In genomic region chr12:57993030-57993429, GRCh38 we compare ENCODE assay signal across 20 cellular contexts. TPM values are rescaled to one million over a fixed set of nuclear protein-coding genes. Genes with fewer than 3 reads are reported as not detected.
A peak's percentile ranks its signal among the peaks of the same experiment; 100 is the strongest.
DNase-seq lines count a peak whose midpoint lies in the region; ATAC-seq and TF ChIP-seq lines count a peak whose summit lies in the region.
"Had no signal": no experiment of that assay in that cellular context is flagged by ENCODE, and none has a peak within 500 bp of the region (broad histone marks: within the 10 kb centered on the region; RNA-seq: fewer than 3 reads in every experiment).

No MANE protein-coding gene starts in this region.

- H3K27me3 Mint-ChIP-seq in activated T-helper 17 cell treated with anti-CD3 and anti-CD28 coated beads, Interleukin-2, amount 50 U/mL, for 72 hours: peaks cover 4% of the 10 kb centered on the region

- no peak overlapping the region for H3K4me2 ChIP-seq in hepatocyte
- H3K4me2 ChIP-seq: smooth muscle cell had no signal

- no peak overlapping the region for H3K27ac Mint-ChIP-seq in activated T-helper 17 cell treated with anti-CD3 and anti-CD28 coated beads, Interleukin-2, amount 50 U/mL, for 72 hours
- H3K27ac Mint-ChIP-seq: immature natural killer cell; naive thymus-derived CD4-positive, alpha-beta T cell; stimulated activated effector memory CD8-positive, alpha-beta T cell treated with anti-CD3 and anti-CD28 coated beads, Interleukin-12 subunit alpha, Interleukin-12 subunit beta, amount 100 ng/mL, for 72 hours had no signal

- peak; percentile 20 for TF ChIP-seq CTCF in hepatocyte (IDR thresholded peaks at IDR 0.05; ENCODE audit: poor library complexity)

- no peaks in the 10 kb centered on the region for H3K36me3 Mint-ChIP-seq in activated T-helper 17 cell treated with anti-CD3 and anti-CD28 coated beads, Interleukin-2, amount 50 U/mL, for 72 hours (ENCODE audit: low read depth)
- H3K36me3 Mint-ChIP-seq: immature natural killer cell; stimulated activated effector memory CD8-positive, alpha-beta T cell treated with anti-CD3 and anti-CD28 coated beads, Interleukin-12 subunit alpha, Interleukin-12 subunit beta, amount 100 ng/mL, for 72 hours had no signal

- DNase-seq in AG20443 (ENCODE audit: low spot score): peak; percentile 16
- DNase-seq in HT-29 (ENCODE audit: low spot score): peak; percentile 5
- DNase-seq in astrocyte of the hippocampus (ENCODE audit: low read depth, low spot score): peak; percentile 17
- DNase-seq in hepatocyte (ENCODE audit: low spot score): no peak
- no peak for DNase-seq in HAP-1 (ENCODE audit: low spot score in 2 of 2)
- DNase-seq in ACHN: no peak
- DNase-seq: activated CD4-positive, CD25-positive, alpha-beta regulatory T cell treated with anti-CD3 and anti-CD28 coated beads, Interleukin-2, amount 50 U/mL, for 72 hours; activated effector memory CD4-positive, alpha-beta T cell treated with Interleukin-2 at 50 U/mL for 16 hours; amygdala; immature natural killer cell; naive thymus-derived CD4-positive, alpha-beta T cell; NCI-H2029; T-helper 2 cell had no signal

- in situ Hi-C loops in HAP-1 (cut with MboI; ENCODE audit: low sequenced_read_pairs): loop anchor here (25.0 kb wide), 1 partner anchor 1169 kb away; no protein-coding TSS in a partner anchor
- in situ Hi-C loops in ACHN (cut with HindIII; ENCODE audit: low pct_ligation_motif_present, low pct_unique_long_range_greater_than_20kb, low sequenced_read_pairs): no loop called here

- no peaks in the 10 kb centered on the region for H3K4me1 ChIP-seq in hepatocyte (ENCODE audit: insufficient read depth)
- H3K4me1 ChIP-seq in HAP-1: no peaks in the 10 kb centered on the region

- no peak for ATAC-seq in activated T-helper 17 cell treated with anti-CD3 and anti-CD28 coated beads, Interleukin-2, amount 50 U/mL, for 72 hours (replicated peaks)
- ATAC-seq in HG02571 (IDR thresholded peaks at IDR 0.05; ENCODE audit: unreplicated experiment): no peak
- ATAC-seq: naive thymus-derived CD4-positive, alpha-beta T cell; stimulated activated effector memory CD8-positive, alpha-beta T cell treated with anti-CD3 and anti-CD28 coated beads, Interleukin-12 subunit alpha, Interleukin-12 subunit beta, amount 100 ng/mL, for 72 hours had no signal

- H3K27me3 ChIP-seq in hepatocyte (no peaks in the 10 kb centered on the region), HAP-1 (ENCODE audit: low read depth) (no peaks in the 10 kb centered on the region)
- H3K27me3 ChIP-seq: BLaER1 treated with 17β-estradiol and CSF1 and Interleukin-3, amounts not matched to agents 10 nM and 100 nM had no signal

- H2AFZ ChIP-seq in hepatocyte: no peak overlapping the region

- H3K9me3 ChIP-seq in hepatocyte (ENCODE audit: low read depth) (no peaks in the 10 kb centered on the region), HAP-1 (no peaks in the 10 kb centered on the region; the same call in 1 of the 2 replicates)

- no peaks in the 10 kb centered on the region for H3K4me1 Mint-ChIP-seq in activated T-helper 17 cell treated with anti-CD3 and anti-CD28 coated beads, Interleukin-2, amount 50 U/mL, for 72 hours
- H3K4me1 Mint-ChIP-seq: immature natural killer cell; naive thymus-derived CD4-positive, alpha-beta T cell; stimulated activated effector memory CD8-positive, alpha-beta T cell treated with anti-CD3 and anti-CD28 coated beads, Interleukin-12 subunit alpha, Interleukin-12 subunit beta, amount 100 ng/mL, for 72 hours had no signal

- no peaks in the 10 kb centered on the region for H3K9me2 ChIP-seq in hepatocyte (replicated peaks; ENCODE audit: insufficient read depth)

- no peaks in the 10 kb centered on the region for H3K79me2 ChIP-seq in hepatocyte

- no peak overlapping the region for H3K4me3 Mint-ChIP-seq in activated T-helper 17 cell treated with anti-CD3 and anti-CD28 coated beads, Interleukin-2, amount 50 U/mL, for 72 hours
- H3K4me3 Mint-ChIP-seq: immature natural killer cell; naive thymus-derived CD4-positive, alpha-beta T cell; stimulated activated effector memory CD8-positive, alpha-beta T cell treated with anti-CD3 and anti-CD28 coated beads, Interleukin-12 subunit alpha, Interleukin-12 subunit beta, amount 100 ng/mL, for 72 hours had no signal

- peaks cover 15% of the 10 kb centered on the region for H3K9me3 Mint-ChIP-seq in activated T-helper 17 cell treated with anti-CD3 and anti-CD28 coated beads, Interleukin-2, amount 50 U/mL, for 72 hours

- H3K36me3 ChIP-seq in hepatocyte (replicated peaks; ENCODE audit: insufficient read depth, low read depth) (no peaks in the 10 kb centered on the region), HAP-1 (replicated peaks) (no peaks in the 10 kb centered on the region)
- H3K36me3 ChIP-seq: thoracic aorta had no signal

- WGBS in hepatocyte (ENCODE audit: low lambda C conversion rate, missing lambda C conversion rate): 73% methylated on average over 1 of the region's 1 CpG

- H3K27ac ChIP-seq in hepatocyte: no peak overlapping the region
- H3K27ac ChIP-seq: thoracic aorta had no signal

- H4K20me1 ChIP-seq in hepatocyte (ENCODE audit: insufficient read depth, poor library complexity, severe bottlenecking): no peaks in the 10 kb centered on the region
- H4K20me1 ChIP-seq: BLaER1 treated with 17β-estradiol and CSF1 and Interleukin-3, amounts not matched to agents 10 nM and 100 nM had no signal

- H3K4me3 ChIP-seq in hepatocyte (no peak overlapping the region), HAP-1 (no peak overlapping the region)
- H3K4me3 ChIP-seq: BLaER1 treated with 17β-estradiol and CSF1 and Interleukin-3, amounts not matched to agents 10 nM and 100 nM; lung; smooth muscle cell; thoracic aorta had no signal

RNA-seq across cellular contexts. Expression of gene ATP23, which starts 51.7 kb away (rescaled TPM):
- 2.1 and 3.6 TPM in 2 replicates for total RNA-seq in HT-29 (2014; rRNA removed; shearing (Covaris generic))
- 6.8 and 13.7 TPM in 2 replicates for total RNA-seq in hepatocyte
- 6.3 and 9.1 TPM in 2 replicates for polyA plus RNA-seq in hepatocyte
- 10 to 100 TPM; 13.5 to 19.4 TPM for total RNA-seq in activated T-helper 17 cell treated with anti-CD3 and anti-CD28 coated beads, Interleukin-2, amount 50 U/mL, for 72 hours

Comparison
In these comparisons a context has a peak if more than half of its experiments do, and no peak if none do; other contexts are left out.
1. DNase-seq: peak in AG20443 (single experiment), HT-29 (single experiment) and astrocyte of the hippocampus (single experiment); none in hepatocyte (single experiment), HAP-1 (0 of 2) and ACHN (single experiment).